ENCODE assay signal across 1 cellular context in the genomic region with DNA sequence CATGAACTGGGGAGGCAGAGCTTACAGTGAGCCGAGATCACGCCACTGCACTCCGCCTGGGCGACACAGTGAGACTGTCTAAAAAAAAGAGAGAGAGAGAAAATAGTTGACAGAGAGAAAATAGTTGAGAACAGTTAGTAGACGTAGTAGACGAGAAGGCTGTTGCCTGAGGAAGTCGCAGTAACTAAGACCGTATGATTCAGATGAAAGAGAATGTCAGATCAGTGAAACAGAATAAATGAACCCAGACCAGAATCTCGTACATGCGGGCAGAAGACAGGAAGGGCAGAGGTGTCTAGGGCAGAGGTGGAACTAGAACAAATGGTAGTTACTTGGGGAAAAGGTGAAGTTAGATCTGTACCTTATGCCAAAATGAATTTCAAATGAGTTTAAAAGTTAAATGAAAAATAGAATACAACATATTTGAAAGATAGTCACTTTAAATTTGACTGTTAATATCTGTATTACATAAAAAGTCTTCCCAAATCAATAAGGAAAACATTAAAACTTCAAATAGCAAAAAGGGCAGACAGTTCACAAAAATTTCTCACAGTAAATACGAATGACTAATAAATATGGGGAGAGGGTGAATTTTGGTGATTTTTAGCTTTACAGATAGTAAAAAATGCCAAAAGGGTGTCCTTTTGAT.
TF ChIP-seq lines count a peak whose summit lies in the region.

No MANE protein-coding gene starts in this region.

TF ChIP-seq in WTC11, 78 proteins besides CTCF, POLR2A, EP300 and RAD21:
- TF ChIP-seq NR2C2 (CRISPR knock-in tag; IDR thresholded peaks at IDR 0.05) = no peak
- TF ChIP-seq TP53 (CRISPR knock-in tag; IDR thresholded peaks at IDR 0.05) = no peak
- TF ChIP-seq, protein P1, sequence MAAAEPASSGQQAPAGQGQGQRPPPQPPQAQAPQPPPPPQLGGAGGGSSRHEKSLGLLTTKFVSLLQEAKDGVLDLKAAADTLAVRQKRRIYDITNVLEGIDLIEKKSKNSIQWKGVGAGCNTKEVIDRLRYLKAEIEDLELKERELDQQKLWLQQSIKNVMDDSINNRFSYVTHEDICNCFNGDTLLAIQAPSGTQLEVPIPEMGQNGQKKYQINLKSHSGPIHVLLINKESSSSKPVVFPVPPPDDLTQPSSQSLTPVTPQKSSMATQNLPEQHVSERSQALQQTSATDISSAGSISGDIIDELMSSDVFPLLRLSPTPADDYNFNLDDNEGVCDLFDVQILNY (CRISPR knock-in tag; IDR thresholded peaks at IDR 0.05) = no peak
- TF ChIP-seq MXD4 (CRISPR knock-in tag; IDR thresholded peaks at IDR 0.05; ENCODE audit: borderline replicate concordance) = no peak
- TF ChIP-seq, protein P2, sequence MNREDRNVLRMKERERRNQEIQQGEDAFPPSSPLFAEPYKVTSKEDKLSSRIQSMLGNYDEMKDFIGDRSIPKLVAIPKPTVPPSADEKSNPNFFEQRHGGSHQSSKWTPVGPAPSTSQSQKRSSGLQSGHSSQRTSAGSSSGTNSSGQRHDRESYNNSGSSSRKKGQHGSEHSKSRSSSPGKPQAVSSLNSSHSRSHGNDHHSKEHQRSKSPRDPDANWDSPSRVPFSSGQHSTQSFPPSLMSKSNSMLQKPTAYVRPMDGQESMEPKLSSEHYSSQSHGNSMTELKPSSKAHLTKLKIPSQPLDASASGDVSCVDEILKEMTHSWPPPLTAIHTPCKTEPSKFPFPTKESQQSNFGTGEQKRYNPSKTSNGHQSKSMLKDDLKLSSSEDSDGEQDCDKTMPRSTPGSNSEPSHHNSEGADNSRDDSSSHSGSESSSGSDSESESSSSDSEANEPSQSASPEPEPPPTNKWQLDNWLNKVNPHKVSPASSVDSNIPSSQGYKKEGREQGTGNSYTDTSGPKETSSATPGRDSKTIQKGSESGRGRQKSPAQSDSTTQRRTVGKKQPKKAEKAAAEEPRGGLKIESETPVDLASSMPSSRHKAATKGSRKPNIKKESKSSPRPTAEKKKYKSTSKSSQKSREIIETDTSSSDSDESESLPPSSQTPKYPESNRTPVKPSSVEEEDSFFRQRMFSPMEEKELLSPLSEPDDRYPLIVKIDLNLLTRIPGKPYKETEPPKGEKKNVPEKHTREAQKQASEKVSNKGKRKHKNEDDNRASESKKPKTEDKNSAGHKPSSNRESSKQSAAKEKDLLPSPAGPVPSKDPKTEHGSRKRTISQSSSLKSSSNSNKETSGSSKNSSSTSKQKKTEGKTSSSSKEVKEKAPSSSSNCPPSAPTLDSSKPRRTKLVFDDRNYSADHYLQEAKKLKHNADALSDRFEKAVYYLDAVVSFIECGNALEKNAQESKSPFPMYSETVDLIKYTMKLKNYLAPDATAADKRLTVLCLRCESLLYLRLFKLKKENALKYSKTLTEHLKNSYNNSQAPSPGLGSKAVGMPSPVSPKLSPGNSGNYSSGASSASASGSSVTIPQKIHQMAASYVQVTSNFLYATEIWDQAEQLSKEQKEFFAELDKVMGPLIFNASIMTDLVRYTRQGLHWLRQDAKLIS (CRISPR knock-in tag; IDR thresholded peaks at IDR 0.05; ENCODE audit: borderline replicate concordance) = no peak
- TF ChIP-seq HMGA2 (CRISPR knock-in tag; IDR thresholded peaks at IDR 0.05) = no peak
- TF ChIP-seq ESRRA (CRISPR knock-in tag; IDR thresholded peaks at IDR 0.05; ENCODE audit: borderline replicate concordance) = no peak
- no peak for TF ChIP-seq KAT7 (CRISPR knock-in tag; IDR thresholded peaks at IDR 0.05; ENCODE audit: borderline replicate concordance)
- no peak for TF ChIP-seq ZNF416 (CRISPR knock-in tag; IDR thresholded peaks at IDR 0.05)
- TF ChIP-seq, protein P3, sequence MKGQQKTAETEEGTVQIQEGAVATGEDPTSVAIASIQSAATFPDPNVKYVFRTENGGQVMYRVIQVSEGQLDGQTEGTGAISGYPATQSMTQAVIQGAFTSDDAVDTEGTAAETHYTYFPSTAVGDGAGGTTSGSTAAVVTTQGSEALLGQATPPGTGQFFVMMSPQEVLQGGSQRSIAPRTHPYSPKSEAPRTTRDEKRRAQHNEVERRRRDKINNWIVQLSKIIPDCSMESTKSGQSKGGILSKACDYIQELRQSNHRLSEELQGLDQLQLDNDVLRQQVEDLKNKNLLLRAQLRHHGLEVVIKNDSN (CRISPR knock-in tag; IDR thresholded peaks at IDR 0.05) = no peak
